Comparison of ENCODE assay signal across 15 cellular contexts in the genomic region with DNA sequence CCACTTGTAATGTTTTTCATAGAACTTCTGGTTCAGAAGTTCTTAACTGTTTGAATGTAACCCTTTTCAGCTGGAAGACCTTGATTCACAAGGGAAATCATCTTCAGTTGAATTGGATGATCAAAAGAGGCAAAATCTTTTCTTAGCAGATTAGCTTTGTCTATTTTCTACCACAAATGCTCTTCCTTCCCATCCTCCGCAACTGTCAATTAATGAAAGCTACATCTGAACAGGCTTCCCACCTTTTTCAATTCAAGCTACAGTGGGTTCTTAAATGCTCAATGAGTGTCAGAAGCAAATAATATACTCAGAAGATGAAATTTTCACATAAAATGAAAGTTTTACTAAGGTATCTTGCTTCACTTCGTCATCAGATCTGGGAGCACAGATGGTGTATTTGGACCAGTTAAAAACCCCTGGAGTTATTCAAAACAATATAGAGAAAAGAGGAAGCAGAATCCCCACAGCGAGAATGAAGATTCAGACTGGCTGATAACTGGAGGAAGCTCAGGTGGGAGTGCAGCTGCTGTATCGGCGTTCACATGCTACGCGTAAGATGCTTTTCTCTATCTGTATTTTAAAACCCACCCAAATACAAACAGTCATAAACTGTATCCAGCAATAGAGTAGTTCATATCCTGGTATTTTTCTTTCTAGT. TPM values are rescaled to one million over a fixed set of nuclear protein-coding genes. Genes with fewer than 3 reads are reported as not detected.
DNase-seq lines count a peak whose midpoint lies in the region; ATAC-seq lines count a peak whose summit lies in the region.
"Had no signal": no experiment of that assay in that cellular context is flagged by ENCODE, and none has a peak within 500 bp of the region (broad histone marks: within the 10 kb centered on the region; RNA-seq: fewer than 3 reads in every experiment).

No MANE protein-coding gene starts in this region.

- CTCF ChIA-PET in activated CD4-positive, alpha-beta T cell treated with anti-CD3 and anti-CD28 coated beads for 36 hours (lab: Charles Lee) = interaction anchor here (1.7 kb wide), 1 partner anchor 15 kb away, joined by 4 read pairs; no protein-coding TSS in a partner anchor

- no peak overlapping the region for H3K9ac ChIP-seq in neuronal stem cell (ENCODE audit: low read depth, low read length, poor library complexity)

- no peak overlapping the region for H4K8ac ChIP-seq in neuronal stem cell (ENCODE audit: low read depth, low read length)

- no peaks in the 10 kb centered on the region for H3K27me3 Mint-ChIP-seq in activated naive CD8-positive, alpha-beta T cell treated with anti-CD3 and anti-CD28 coated beads for 36 hours
- no peaks in the 10 kb centered on the region for H3K27me3 Mint-ChIP-seq in activated CD4-positive, alpha-beta T cell treated with anti-CD3 and anti-CD28 coated beads for 36 hours

- H3K18ac ChIP-seq in neuronal stem cell (ENCODE audit: low read length) = no peak overlapping the region

- no peaks in the 10 kb centered on the region for H3K9me3 Mint-ChIP-seq in activated naive CD8-positive, alpha-beta T cell treated with anti-CD3 and anti-CD28 coated beads for 36 hours
- no peaks in the 10 kb centered on the region for H3K9me3 Mint-ChIP-seq in activated CD4-positive, alpha-beta T cell treated with anti-CD3 and anti-CD28 coated beads for 36 hours (ENCODE audit: low read depth)
- H3K9me3 Mint-ChIP-seq: activated T-cell treated with anti-CD3 and anti-CD28 coated beads, Interleukin-2, amount 50 U/mL, for 4 hours; HFFc6 had no signal

- no peak overlapping the region for H2AK5ac ChIP-seq in neuronal stem cell (ENCODE audit: low read depth, low read length)

- peaks cover 21% of the 10 kb centered on the region for H3K36me3 Mint-ChIP-seq in activated naive CD8-positive, alpha-beta T cell treated with anti-CD3 and anti-CD28 coated beads for 36 hours
- H3K36me3 Mint-ChIP-seq in activated CD4-positive, alpha-beta T cell treated with anti-CD3 and anti-CD28 coated beads for 36 hours (ENCODE audit: low read depth) = peaks cover 39% of the 10 kb centered on the region

- no peak for DNase-seq in activated naive CD8-positive, alpha-beta T cell treated with anti-CD3 and anti-CD28 coated beads for 36 hours
- DNase-seq in neuronal stem cell (ENCODE audit: low spot score) (no peak), AG08396 (ENCODE audit: low spot score) (no peak), COR-L47 (lab: John Stamatoyannopoulos, UW) (no peak)
- no peak for DNase-seq in activated CD4-positive, alpha-beta T cell treated with anti-CD3 and anti-CD28 coated beads for 36 hours
- DNase-seq: activated T-cell treated with anti-CD3 and anti-CD28 coated beads, Interleukin-2, amount 50 U/mL, for 4 hours; HFFc6; left cardiac atrium; NCI-H82; stimulated activated CD4-positive, alpha-beta T cell treated with anti-CD3 and anti-CD28 coated beads, Interleukin-4, amount 100 ng/mL, for 24 hours had no signal

- no peak overlapping the region for H2BK120ac ChIP-seq in neuronal stem cell (ENCODE audit: low read depth, low read length)

- no peak overlapping the region for H2BK5ac ChIP-seq in neuronal stem cell (ENCODE audit: low read length)

- no peak overlapping the region for H3K4me2 ChIP-seq in neuronal stem cell (ENCODE audit: insufficient read depth, low read length, poor library complexity, severe bottlenecking)

- H3K4me1 ChIP-seq in neuronal stem cell (ENCODE audit: control insufficient read depth in 2 of 2, insufficient read depth in 1 of 2, low read depth in 1 of 2, low read length in 2 of 2) = no peaks in the 10 kb centered on the region

- no peak overlapping the region for H2AFZ ChIP-seq in neuronal stem cell (ENCODE audit: low read length)

- no peak overlapping the region for H3K23ac ChIP-seq in neuronal stem cell (ENCODE audit: low read depth, low read length, poor library complexity)

- no peaks in the 10 kb centered on the region for H3K4me1 Mint-ChIP-seq in activated naive CD8-positive, alpha-beta T cell treated with anti-CD3 and anti-CD28 coated beads for 36 hours
- no peaks in the 10 kb centered on the region for H3K4me1 Mint-ChIP-seq in activated CD4-positive, alpha-beta T cell treated with anti-CD3 and anti-CD28 coated beads for 36 hours

- peaks cover 4 to 80% of the 10 kb centered on the region in 2 donors for H3K36me3 ChIP-seq in neuronal stem cell (replicated peaks in 1 of 2; ENCODE audit: control insufficient read depth in 2 of 2, insufficient read depth in 2 of 2, low read length in 2 of 2)

- peak overlapping the region; percentile 38 for H3K27ac Mint-ChIP-seq in activated naive CD8-positive, alpha-beta T cell treated with anti-CD3 and anti-CD28 coated beads for 36 hours
- no peak overlapping the region for H3K27ac Mint-ChIP-seq in activated CD4-positive, alpha-beta T cell treated with anti-CD3 and anti-CD28 coated beads for 36 hours
- H3K27ac Mint-ChIP-seq: HFFc6 had no signal

- no CpG with 5 or more reads among the region's 7 CpGs for WGBS in neuronal stem cell (ENCODE audit: extremely low coverage in 2 of 2, insufficient read length in 2 of 2, insufficient replicate concordance in 1 of 2), 2 donors

- no peaks in the 10 kb centered on the region for H3K9me3 ChIP-seq in neuronal stem cell (replicated peaks in 1 of 2; ENCODE audit: control insufficient read depth in 2 of 2, insufficient read depth in 1 of 2, low read depth in 1 of 2, low read length in 2 of 2)
- H3K9me3 ChIP-seq: neutrophil had no signal

- no peak overlapping the region for H3K4ac ChIP-seq in neuronal stem cell (ENCODE audit: low read length)

- ATAC-seq in GM18861 (IDR thresholded peaks at IDR 0.05; ENCODE audit: unreplicated experiment) (peak; percentile 75), GM21786 (IDR thresholded peaks at IDR 0.05; ENCODE audit: unreplicated experiment) (peak; percentile 93), HG03442 (IDR thresholded peaks at IDR 0.05; ENCODE audit: unreplicated experiment) (peak; percentile 58)
- ATAC-seq in activated CD4-positive, alpha-beta T cell treated with anti-CD3 and anti-CD28 coated beads for 36 hours = no peak
- ATAC-seq: activated T-cell treated with anti-CD3 and anti-CD28 coated beads, Interleukin-2, amount 50 U/mL, for 4 hours; left cardiac atrium had no signal

- intact Hi-C loops in activated CD4-positive, alpha-beta T cell treated with anti-CD3 and anti-CD28 coated beads for 36 hours (cut with DNase I, micrococcal nuclease) = no loop called here

- H3K4me3 Mint-ChIP-seq in activated naive CD8-positive, alpha-beta T cell treated with anti-CD3 and anti-CD28 coated beads for 36 hours = no peak overlapping the region
- no peak overlapping the region for H3K4me3 Mint-ChIP-seq in activated CD4-positive, alpha-beta T cell treated with anti-CD3 and anti-CD28 coated beads for 36 hours
- H3K4me3 Mint-ChIP-seq: activated T-cell treated with anti-CD3 and anti-CD28 coated beads, Interleukin-2, amount 50 U/mL, for 4 hours; HFFc6 had no signal

- H3K27ac ChIP-seq in neuronal stem cell (replicated peaks; ENCODE audit: low read length) = no peak overlapping the region
- H3K27ac ChIP-seq: cardiac muscle cell, neutrophil had no signal

- H4K91ac ChIP-seq in neuronal stem cell (ENCODE audit: low read depth, low read length, poor library complexity) = no peak overlapping the region

- H2BK12ac ChIP-seq in neuronal stem cell (ENCODE audit: low read length) = no peak overlapping the region

- no peaks in the 10 kb centered on the region for H3K27me3 ChIP-seq in neuronal stem cell (ENCODE audit: control insufficient read depth in 3 of 3, insufficient read depth in 3 of 3, low read depth in 1 of 3, low read length in 3 of 3)
- H3K27me3 ChIP-seq: cardiac muscle cell, neutrophil had no signal

- H3K4me3 ChIP-seq in neuronal stem cell (ENCODE audit: low read length in 2 of 2) = no peak overlapping the region
- H3K4me3 ChIP-seq: cardiac muscle cell had no signal

- peaks cover 1% of the 10 kb centered on the region for H3K79me1 ChIP-seq in neuronal stem cell (ENCODE audit: low read depth, low read length)

- H3K14ac ChIP-seq in neuronal stem cell (ENCODE audit: low read length) = no peak overlapping the region

- no peak overlapping the region for H2BK15ac ChIP-seq in neuronal stem cell (ENCODE audit: low read length)

- POLR2A ChIA-PET in activated CD4-positive, alpha-beta T cell treated with anti-CD3 and anti-CD28 coated beads for 36 hours (lab: Charles Lee) = no interaction called here

RNA-seq across cellular contexts. Expression of a gene that starts 19.4 kb away (rescaled TPM):
- 10 to 100 TPM; 20.1 to 22.2 TPM for total RNA-seq in activated naive CD8-positive, alpha-beta T cell treated with anti-CD3 and anti-CD28 coated beads for 36 hours
- polyA plus RNA-seq in neuronal stem cell (2013, experiment 1 of 2) = 9.1 TPM
- polyA plus RNA-seq in neuronal stem cell (2013, experiment 2 of 2) = 9.5 TPM
- total RNA-seq in activated CD4-positive, alpha-beta T cell treated with anti-CD3 and anti-CD28 coated beads for 36 hours = 10 to 100 TPM; 15.8 to 17.9 TPM

RNA-seq across cellular contexts. Expression of a gene that starts 19.5 kb away (rescaled TPM):
- 10 to 100 TPM; 10.9 to 11.4 TPM for total RNA-seq in activated naive CD8-positive, alpha-beta T cell treated with anti-CD3 and anti-CD28 coated beads for 36 hours
- 7.8 TPM for polyA plus RNA-seq in neuronal stem cell (2013, experiment 1 of 2)
- polyA plus RNA-seq in neuronal stem cell (2013, experiment 2 of 2) = 8.4 TPM
- 1 to 10 TPM; 4.8 to 9.3 TPM for total RNA-seq in activated CD4-positive, alpha-beta T cell treated with anti-CD3 and anti-CD28 coated beads for 36 hours
